1 cellular context compared by ENCODE assay signal in genomic region chr4:165378763-165379631, GRCh38.
TF ChIP-seq lines count a peak whose summit lies in the region.

CPE (plus strand) TSS chr4:165379008; CDS start chr4:165379222, 214 bp downstream.

TF ChIP-seq in HepG2, 621 proteins besides CTCF, POLR2A, EP300 and RAD21 (continued from another document and continues in another):
- TF ChIP-seq ZNF609 (CRISPR knock-in tag; IDR thresholded peaks at IDR 0.05; ENCODE audit: borderline replicate concordance) (peak; percentile 65; the same call in 1 of the 2 replicates), NONO (IDR thresholded peaks at IDR 0.05) (no peak), NONO (CRISPR knock-in tag; conservative IDR thresholded peaks at IDR 0.05) (peak; percentile 90), ZFX (CRISPR knock-in tag; IDR thresholded peaks at IDR 0.05; ENCODE audit: low read depth) (peak; percentile 82; the same call in 1 of the 2 replicates), NBN (conservative IDR thresholded peaks at IDR 0.05) (no peak), CENPT (CRISPR knock-in tag; IDR thresholded peaks at IDR 0.05; ENCODE audit: low read depth) (no peak), KMT2A (CRISPR knock-in tag; IDR thresholded peaks at IDR 0.05) (peak; percentile 98), ZNF589 (CRISPR knock-in tag; conservative IDR thresholded peaks at IDR 0.05) (peak; percentile 76; the same call in 1 of the 2 replicates), SRY (CRISPR knock-in tag; IDR thresholded peaks at IDR 0.05) (peak; percentile 71; the same call in 1 of the 2 replicates), ZFAT (CRISPR knock-in tag; conservative IDR thresholded peaks at IDR 0.05) (no peak), ZNF724P (CRISPR knock-in tag; IDR thresholded peaks at IDR 0.05; ENCODE audit: borderline replicate concordance) (peak; percentile 74; the same call in 1 of the 2 replicates), MXI1 (IDR thresholded peaks at IDR 0.05; ENCODE audit: borderline replicate concordance, low read depth, low read length) (0 out of 3 replicates have a peak, but pooled peaks have one; percentile 19), ZBTB3 (CRISPR knock-in tag; IDR thresholded peaks at IDR 0.05; ENCODE audit: borderline replicate concordance, low read depth) (no peak; the same call in 1 of the 2 replicates), ZNF652 (CRISPR knock-in tag; IDR thresholded peaks at IDR 0.05; ENCODE audit: borderline replicate concordance, low read depth) (no peak), FIP1L1 (IDR thresholded peaks at IDR 0.05; ENCODE audit: borderline replicate concordance, insufficient read depth, low read depth, low read length) (no peak), ARID2 (CRISPR knock-in tag; IDR thresholded peaks at IDR 0.05; ENCODE audit: borderline replicate concordance) (no peak), ZNF362 (CRISPR knock-in tag; IDR thresholded peaks at IDR 0.05; ENCODE audit: borderline replicate concordance) (no peak), PAF1 (CRISPR knock-in tag; IDR thresholded peaks at IDR 0.05) (no peak), SAFB2 (CRISPR knock-in tag; IDR thresholded peaks at IDR 0.05; ENCODE audit: borderline replicate concordance, low read depth) (no peak), FOXJ3 (CRISPR knock-in tag; IDR thresholded peaks at IDR 0.05; ENCODE audit: borderline replicate concordance) (peak; percentile 62; the same call in 1 of the 2 replicates), FOXP4 (CRISPR knock-in tag; IDR thresholded peaks at IDR 0.05) (peak; percentile 39; the same call in 1 of the 2 replicates), HOXA5 (CRISPR knock-in tag; IDR thresholded peaks at IDR 0.05) (peak; percentile 89), ZNF335 (CRISPR knock-in tag; IDR thresholded peaks at IDR 0.05) (no peak), FOXA1 (IDR thresholded peaks at IDR 0.05) (no peak), FOXA1 (CRISPR knock-in tag; IDR thresholded peaks at IDR 0.05) (peak; percentile 31; the same call in 1 of the 2 replicates), ATF7 (IDR thresholded peaks at IDR 0.05) (peak; percentile 2; the same call in 1 of the 2 replicates), ATF7 (CRISPR knock-in tag; IDR thresholded peaks at IDR 0.05) (no peak), KLF12 (CRISPR knock-in tag; IDR thresholded peaks at IDR 0.05; ENCODE audit: borderline replicate concordance) (peak; percentile 51), XBP1 (CRISPR knock-in tag; IDR thresholded peaks at IDR 0.05) (0 out of 2 replicates have a peak, but pooled peaks have one; percentile 27), GATAD1 (CRISPR knock-in tag; IDR thresholded peaks at IDR 0.05) (no peak), PITX1 (CRISPR knock-in tag; IDR thresholded peaks at IDR 0.05) (peak; percentile 37; the same call in 1 of the 2 replicates), ZNF564 (CRISPR knock-in tag; IDR thresholded peaks at IDR 0.05) (peak; percentile 92), ZNF549 (CRISPR knock-in tag; IDR thresholded peaks at IDR 0.05) (no peak), HOXA3 (CRISPR knock-in tag; IDR thresholded peaks at IDR 0.05) (peak; percentile 94), MAFK (conservative IDR thresholded peaks at IDR 0.05 in 1 of 2, IDR thresholded peaks at IDR 0.05 in 1 of 2; ENCODE audit: low read length in 2 of 2) (no peak), RBM22 (optimal IDR thresholded peaks at IDR 0.05; ENCODE audit: low read length) (no peak), JUNB (CRISPR knock-in tag; IDR thresholded peaks at IDR 0.05; ENCODE audit: borderline replicate concordance) (no peak), ZNF441 (CRISPR knock-in tag; IDR thresholded peaks at IDR 0.05; ENCODE audit: borderline replicate concordance) (no peak; the same call in 1 of the 2 replicates), ZBTB39 (CRISPR knock-in tag; IDR thresholded peaks at IDR 0.05) (peak; percentile 91), SRF (IDR thresholded peaks at IDR 0.05; ENCODE audit: low read depth, low read length) (no peak)
- TF ChIP-seq, protein P1, sequence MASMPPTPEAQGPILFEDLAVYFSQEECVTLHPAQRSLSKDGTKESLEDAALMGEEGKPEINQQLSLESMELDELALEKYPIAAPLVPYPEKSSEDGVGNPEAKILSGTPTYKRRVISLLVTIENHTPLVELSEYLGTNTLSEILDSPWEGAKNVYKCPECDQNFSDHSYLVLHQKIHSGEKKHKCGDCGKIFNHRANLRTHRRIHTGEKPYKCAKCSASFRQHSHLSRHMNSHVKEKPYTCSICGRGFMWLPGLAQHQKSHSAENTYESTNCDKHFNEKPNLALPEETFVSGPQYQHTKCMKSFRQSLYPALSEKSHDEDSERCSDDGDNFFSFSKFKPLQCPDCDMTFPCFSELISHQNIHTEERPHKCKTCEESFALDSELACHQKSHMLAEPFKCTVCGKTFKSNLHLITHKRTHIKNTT (CRISPR knock-in tag; IDR thresholded peaks at IDR 0.05): 0 out of 2 replicates have a peak, but pooled peaks have one; percentile 9
- TF ChIP-seq, protein P2, sequence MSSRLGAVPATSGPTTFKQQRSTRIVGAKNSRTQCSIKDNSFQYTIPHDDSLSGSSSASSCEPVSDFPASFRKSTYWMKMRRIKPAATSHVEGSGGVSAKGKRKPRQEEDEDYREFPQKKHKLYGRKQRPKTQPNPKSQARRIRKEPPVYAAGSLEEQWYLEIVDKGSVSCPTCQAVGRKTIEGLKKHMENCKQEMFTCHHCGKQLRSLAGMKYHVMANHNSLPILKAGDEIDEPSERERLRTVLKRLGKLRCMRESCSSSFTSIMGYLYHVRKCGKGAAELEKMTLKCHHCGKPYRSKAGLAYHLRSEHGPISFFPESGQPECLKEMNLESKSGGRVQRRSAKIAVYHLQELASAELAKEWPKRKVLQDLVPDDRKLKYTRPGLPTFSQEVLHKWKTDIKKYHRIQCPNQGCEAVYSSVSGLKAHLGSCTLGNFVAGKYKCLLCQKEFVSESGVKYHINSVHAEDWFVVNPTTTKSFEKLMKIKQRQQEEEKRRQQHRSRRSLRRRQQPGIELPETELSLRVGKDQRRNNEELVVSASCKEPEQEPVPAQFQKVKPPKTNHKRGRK (CRISPR knock-in tag; IDR thresholded peaks at IDR 0.05): peak; percentile 25; the same call in 1 of the 2 replicates
- TF ChIP-seq, protein P3, sequence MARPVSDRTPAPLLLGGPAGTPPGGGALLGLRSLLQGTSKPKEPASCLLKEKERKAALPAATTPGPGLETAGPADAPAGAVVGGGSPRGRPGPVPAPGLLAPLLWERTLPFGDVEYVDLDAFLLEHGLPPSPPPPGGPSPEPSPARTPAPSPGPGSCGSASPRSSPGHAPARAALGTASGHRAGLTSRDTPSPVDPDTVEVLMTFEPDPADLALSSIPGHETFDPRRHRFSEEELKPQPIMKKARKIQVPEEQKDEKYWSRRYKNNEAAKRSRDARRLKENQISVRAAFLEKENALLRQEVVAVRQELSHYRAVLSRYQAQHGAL (CRISPR knock-in tag; IDR thresholded peaks at IDR 0.05; ENCODE audit: not compliant biosample characterization): no peak
- TF ChIP-seq, protein P4, sequence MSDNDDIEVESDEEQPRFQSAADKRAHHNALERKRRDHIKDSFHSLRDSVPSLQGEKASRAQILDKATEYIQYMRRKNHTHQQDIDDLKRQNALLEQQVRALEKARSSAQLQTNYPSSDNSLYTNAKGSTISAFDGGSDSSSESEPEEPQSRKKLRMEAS (IDR thresholded peaks at IDR 0.05): peak; percentile 74; the same call in 1 of the 2 replicates
- TF ChIP-seq, protein P5, sequence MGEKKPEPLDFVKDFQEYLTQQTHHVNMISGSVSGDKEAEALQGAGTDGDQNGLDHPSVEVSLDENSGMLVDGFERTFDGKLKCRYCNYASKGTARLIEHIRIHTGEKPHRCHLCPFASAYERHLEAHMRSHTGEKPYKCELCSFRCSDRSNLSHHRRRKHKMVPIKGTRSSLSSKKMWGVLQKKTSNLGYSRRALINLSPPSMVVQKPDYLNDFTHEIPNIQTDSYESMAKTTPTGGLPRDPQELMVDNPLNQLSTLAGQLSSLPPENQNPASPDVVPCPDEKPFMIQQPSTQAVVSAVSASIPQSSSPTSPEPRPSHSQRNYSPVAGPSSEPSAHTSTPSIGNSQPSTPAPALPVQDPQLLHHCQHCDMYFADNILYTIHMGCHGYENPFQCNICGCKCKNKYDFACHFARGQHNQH (CRISPR knock-in tag; IDR thresholded peaks at IDR 0.05): peak; percentile 34; the same call in 1 of the 2 replicates
- TF ChIP-seq, protein P6, sequence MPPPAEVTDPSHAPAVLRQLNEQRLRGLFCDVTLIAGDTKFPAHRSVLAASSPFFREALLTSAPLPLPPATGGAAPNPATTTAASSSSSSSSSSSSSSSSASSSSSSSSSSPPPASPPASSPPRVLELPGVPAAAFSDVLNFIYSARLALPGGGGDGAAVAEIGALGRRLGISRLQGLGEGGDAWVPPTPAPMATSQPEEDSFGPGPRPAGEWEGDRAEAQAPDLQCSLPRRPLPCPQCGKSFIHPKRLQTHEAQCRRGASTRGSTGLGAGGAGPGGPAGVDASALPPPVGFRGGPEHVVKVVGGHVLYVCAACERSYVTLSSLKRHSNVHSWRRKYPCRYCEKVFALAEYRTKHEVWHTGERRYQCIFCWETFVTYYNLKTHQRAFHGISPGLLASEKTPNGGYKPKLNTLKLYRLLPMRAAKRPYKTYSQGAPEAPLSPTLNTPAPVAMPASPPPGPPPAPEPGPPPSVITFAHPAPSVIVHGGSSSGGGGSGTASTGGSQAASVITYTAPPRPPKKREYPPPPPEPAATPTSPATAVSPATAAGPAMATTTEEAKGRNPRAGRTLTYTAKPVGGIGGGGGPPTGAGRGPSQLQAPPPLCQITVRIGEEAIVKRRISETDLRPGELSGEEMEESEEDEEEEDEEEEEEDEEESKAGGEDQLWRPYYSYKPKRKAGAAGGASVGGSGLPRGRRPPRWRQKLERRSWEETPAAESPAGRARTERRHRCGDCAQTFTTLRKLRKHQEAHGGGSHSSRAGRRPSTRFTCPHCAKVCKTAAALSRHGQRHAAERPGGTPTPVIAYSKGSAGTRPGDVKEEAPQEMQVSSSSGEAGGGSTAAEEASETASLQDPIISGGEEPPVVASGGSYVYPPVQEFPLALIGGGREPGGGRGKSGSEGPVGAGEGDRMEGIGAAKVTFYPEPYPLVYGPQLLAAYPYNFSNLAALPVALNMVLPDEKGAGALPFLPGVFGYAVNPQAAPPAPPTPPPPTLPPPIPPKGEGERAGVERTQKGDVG (CRISPR knock-in tag; IDR thresholded peaks at IDR 0.05; ENCODE audit: borderline replicate concordance): no peak
